ENCODE assay signal across 2 cellular contexts in the genomic region with DNA sequence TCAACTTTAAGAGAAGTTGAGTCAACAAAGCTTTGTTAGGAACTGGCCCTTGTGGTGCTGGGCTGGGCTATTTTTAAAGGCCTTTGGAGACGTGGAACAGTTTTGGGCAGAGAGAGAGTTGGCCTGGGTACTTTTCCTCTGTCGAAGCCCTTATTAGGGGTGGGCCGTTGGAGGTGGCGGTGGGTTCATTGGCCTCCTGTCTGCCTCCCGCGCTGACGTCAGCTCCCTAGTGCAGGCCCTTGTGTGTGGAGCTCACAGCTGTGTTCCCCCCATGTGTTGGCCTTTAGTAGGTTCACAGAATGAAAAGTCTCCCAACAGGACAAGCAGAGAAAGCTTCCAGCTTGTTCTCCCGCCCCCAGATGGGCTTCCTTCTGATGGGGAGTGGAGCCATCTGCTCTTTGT.
TF ChIP-seq lines count a peak whose summit lies in the region.

No MANE protein-coding gene starts in this region.

TF ChIP-seq in liver, 16 proteins besides CTCF, POLR2A, EP300 and RAD21:
- TF ChIP-seq, protein P1, sequence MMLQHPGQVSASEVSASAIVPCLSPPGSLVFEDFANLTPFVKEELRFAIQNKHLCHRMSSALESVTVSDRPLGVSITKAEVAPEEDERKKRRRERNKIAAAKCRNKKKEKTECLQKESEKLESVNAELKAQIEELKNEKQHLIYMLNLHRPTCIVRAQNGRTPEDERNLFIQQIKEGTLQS (IDR thresholded peaks at IDR 0.05) = no peak
- TF ChIP-seq EGR1 (IDR thresholded peaks at IDR 0.05; ENCODE audit: low read depth in 2 of 2) = no peak
- TF ChIP-seq HNF4A (conservative IDR thresholded peaks at IDR 0.05) = no peak
- TF ChIP-seq SP1 (IDR thresholded peaks at IDR 0.05) = peak; percentile 32
- no peak for TF ChIP-seq YY1 (IDR thresholded peaks at IDR 0.05)
- TF ChIP-seq HNF4G (IDR thresholded peaks at IDR 0.05) = no peak
- no peak for TF ChIP-seq JUND (IDR thresholded peaks at IDR 0.05)
- TF ChIP-seq GABPA (IDR thresholded peaks at IDR 0.05 in 1 of 2, conservative IDR thresholded peaks at IDR 0.05 in 1 of 2) = no peak
- TF ChIP-seq TAF1 (conservative IDR thresholded peaks at IDR 0.05) = no peak
- TF ChIP-seq NR2F2 (IDR thresholded peaks at IDR 0.05) = peak; percentile 56
- TF ChIP-seq, protein P2, sequence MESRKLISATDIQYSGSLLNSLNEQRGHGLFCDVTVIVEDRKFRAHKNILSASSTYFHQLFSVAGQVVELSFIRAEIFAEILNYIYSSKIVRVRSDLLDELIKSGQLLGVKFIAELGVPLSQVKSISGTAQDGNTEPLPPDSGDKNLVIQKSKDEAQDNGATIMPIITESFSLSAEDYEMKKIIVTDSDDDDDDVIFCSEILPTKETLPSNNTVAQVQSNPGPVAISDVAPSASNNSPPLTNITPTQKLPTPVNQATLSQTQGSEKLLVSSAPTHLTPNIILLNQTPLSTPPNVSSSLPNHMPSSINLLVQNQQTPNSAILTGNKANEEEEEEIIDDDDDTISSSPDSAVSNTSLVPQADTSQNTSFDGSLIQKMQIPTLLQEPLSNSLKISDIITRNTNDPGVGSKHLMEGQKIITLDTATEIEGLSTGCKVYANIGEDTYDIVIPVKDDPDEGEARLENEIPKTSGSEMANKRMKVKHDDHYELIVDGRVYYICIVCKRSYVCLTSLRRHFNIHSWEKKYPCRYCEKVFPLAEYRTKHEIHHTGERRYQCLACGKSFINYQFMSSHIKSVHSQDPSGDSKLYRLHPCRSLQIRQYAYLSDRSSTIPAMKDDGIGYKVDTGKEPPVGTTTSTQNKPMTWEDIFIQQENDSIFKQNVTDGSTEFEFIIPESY (IDR thresholded peaks at IDR 0.05) = no peak
- TF ChIP-seq, protein P3, sequence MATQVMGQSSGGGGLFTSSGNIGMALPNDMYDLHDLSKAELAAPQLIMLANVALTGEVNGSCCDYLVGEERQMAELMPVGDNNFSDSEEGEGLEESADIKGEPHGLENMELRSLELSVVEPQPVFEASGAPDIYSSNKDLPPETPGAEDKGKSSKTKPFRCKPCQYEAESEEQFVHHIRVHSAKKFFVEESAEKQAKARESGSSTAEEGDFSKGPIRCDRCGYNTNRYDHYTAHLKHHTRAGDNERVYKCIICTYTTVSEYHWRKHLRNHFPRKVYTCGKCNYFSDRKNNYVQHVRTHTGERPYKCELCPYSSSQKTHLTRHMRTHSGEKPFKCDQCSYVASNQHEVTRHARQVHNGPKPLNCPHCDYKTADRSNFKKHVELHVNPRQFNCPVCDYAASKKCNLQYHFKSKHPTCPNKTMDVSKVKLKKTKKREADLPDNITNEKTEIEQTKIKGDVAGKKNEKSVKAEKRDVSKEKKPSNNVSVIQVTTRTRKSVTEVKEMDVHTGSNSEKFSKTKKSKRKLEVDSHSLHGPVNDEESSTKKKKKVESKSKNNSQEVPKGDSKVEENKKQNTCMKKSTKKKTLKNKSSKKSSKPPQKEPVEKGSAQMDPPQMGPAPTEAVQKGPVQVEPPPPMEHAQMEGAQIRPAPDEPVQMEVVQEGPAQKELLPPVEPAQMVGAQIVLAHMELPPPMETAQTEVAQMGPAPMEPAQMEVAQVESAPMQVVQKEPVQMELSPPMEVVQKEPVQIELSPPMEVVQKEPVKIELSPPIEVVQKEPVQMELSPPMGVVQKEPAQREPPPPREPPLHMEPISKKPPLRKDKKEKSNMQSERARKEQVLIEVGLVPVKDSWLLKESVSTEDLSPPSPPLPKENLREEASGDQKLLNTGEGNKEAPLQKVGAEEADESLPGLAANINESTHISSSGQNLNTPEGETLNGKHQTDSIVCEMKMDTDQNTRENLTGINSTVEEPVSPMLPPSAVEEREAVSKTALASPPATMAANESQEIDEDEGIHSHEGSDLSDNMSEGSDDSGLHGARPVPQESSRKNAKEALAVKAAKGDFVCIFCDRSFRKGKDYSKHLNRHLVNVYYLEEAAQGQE (IDR thresholded peaks at IDR 0.05) = no peak
- no peak for TF ChIP-seq FOXA2 (IDR thresholded peaks at IDR 0.05)
- TF ChIP-seq FOXA1 (IDR thresholded peaks at IDR 0.05) = no peak
- TF ChIP-seq, protein P4, sequence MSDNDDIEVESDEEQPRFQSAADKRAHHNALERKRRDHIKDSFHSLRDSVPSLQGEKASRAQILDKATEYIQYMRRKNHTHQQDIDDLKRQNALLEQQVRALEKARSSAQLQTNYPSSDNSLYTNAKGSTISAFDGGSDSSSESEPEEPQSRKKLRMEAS (IDR thresholded peaks at IDR 0.05) = no peak
- TF ChIP-seq RXRA (IDR thresholded peaks at IDR 0.05) = peak; percentile 51 to 52

TF ChIP-seq in HepG2, 621 proteins besides CTCF, POLR2A, EP300 and RAD21:
- no peak for TF ChIP-seq ZNF619 (CRISPR knock-in tag; IDR thresholded peaks at IDR 0.05)
- TF ChIP-seq ZSCAN31 (CRISPR knock-in tag; IDR thresholded peaks at IDR 0.05; ENCODE audit: low read depth) = no peak
- TF ChIP-seq ZNF430 (CRISPR knock-in tag; IDR thresholded peaks at IDR 0.05) = no peak
- no peak for TF ChIP-seq CCDC6 (CRISPR knock-in tag; IDR thresholded peaks at IDR 0.05)
- TF ChIP-seq ZFP36L1 (CRISPR knock-in tag; IDR thresholded peaks at IDR 0.05) = no peak
- TF ChIP-seq GLI4 (CRISPR knock-in tag; IDR thresholded peaks at IDR 0.05; ENCODE audit: borderline replicate concordance) = no peak
- no peak for TF ChIP-seq ZFAT (CRISPR knock-in tag; conservative IDR thresholded peaks at IDR 0.05)
- TF ChIP-seq MEIS2 (CRISPR knock-in tag; IDR thresholded peaks at IDR 0.05) = no peak
- TF ChIP-seq MZF1 (CRISPR knock-in tag; IDR thresholded peaks at IDR 0.05; ENCODE audit: borderline replicate concordance) = no peak
- no peak for TF ChIP-seq ETV5 (CRISPR knock-in tag; IDR thresholded peaks at IDR 0.05; ENCODE audit: borderline replicate concordance)
- TF ChIP-seq ZNF350 (CRISPR knock-in tag; IDR thresholded peaks at IDR 0.05; ENCODE audit: borderline replicate concordance, low read depth) = no peak
- TF ChIP-seq, protein P5, sequence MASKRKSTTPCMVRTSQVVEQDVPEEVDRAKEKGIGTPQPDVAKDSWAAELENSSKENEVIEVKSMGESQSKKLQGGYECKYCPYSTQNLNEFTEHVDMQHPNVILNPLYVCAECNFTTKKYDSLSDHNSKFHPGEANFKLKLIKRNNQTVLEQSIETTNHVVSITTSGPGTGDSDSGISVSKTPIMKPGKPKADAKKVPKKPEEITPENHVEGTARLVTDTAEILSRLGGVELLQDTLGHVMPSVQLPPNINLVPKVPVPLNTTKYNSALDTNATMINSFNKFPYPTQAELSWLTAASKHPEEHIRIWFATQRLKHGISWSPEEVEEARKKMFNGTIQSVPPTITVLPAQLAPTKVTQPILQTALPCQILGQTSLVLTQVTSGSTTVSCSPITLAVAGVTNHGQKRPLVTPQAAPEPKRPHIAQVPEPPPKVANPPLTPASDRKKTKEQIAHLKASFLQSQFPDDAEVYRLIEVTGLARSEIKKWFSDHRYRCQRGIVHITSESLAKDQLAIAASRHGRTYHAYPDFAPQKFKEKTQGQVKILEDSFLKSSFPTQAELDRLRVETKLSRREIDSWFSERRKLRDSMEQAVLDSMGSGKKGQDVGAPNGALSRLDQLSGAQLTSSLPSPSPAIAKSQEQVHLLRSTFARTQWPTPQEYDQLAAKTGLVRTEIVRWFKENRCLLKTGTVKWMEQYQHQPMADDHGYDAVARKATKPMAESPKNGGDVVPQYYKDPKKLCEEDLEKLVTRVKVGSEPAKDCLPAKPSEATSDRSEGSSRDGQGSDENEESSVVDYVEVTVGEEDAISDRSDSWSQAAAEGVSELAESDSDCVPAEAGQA (IDR thresholded peaks at IDR 0.05; ENCODE audit: low read depth) = no peak
- TF ChIP-seq, protein P5 (CRISPR knock-in tag; IDR thresholded peaks at IDR 0.05; ENCODE audit: borderline replicate concordance) = no peak
